8 cellular contexts compared by ENCODE assay signal in genomic region chr1:149229810-149230209, GRCh38.
A peak's percentile ranks its signal among the peaks of the same experiment; 100 is the strongest.
DNase-seq lines count a peak whose midpoint lies in the region; ATAC-seq and TF ChIP-seq lines count a peak whose summit lies in the region.
"Not testable (repeated sequence)": the region's sequence is repeated elsewhere in the genome, so short reads cannot be mapped to it uniquely, and the experiment has no call there.

No MANE protein-coding gene starts in this region.

- H3K9me3 Mint-ChIP-seq in activated naive CD4-positive, alpha-beta T cell treated with anti-CD3 and anti-CD28 coated beads for 36 hours, result not testable (repeated sequence)

- WGBS in upper lobe of left lung, 2 donors, result 63 to 69% methylated on average over 3 of the region's 5 CpGs

- H3K27ac ChIP-seq in RWPE2 (ENCODE audit: poor library complexity, severe bottlenecking), result not testable (repeated sequence)
- H3K27ac ChIP-seq in coronary artery, result peak overlapping the region; percentile 70 to 80
- H3K27ac ChIP-seq in upper lobe of left lung, result peak overlapping the region in 2 of 4 donors; percentile 55 to 61

- ATAC-seq in RWPE2 (ENCODE audit: low read depth) (peak; percentile 54), Right ventricle myocardium superior (ENCODE audit: poor library complexity) (peak; percentile 82), left lobe of liver (peak; percentile 43), omental fat pad (ENCODE audit: low FRiP score) (peak; percentile 61), upper lobe of left lung (ENCODE audit: low FRiP score in 2 of 2) (peak; percentile 75 to 83)

- not testable (repeated sequence) for H3K27me3 ChIP-seq in RWPE2 (ENCODE audit: insufficient read depth, poor library complexity, severe bottlenecking); skeletal muscle satellite cell (ENCODE audit: control insufficient read depth, insufficient read depth, low read length); upper lobe of left lung

- H3K9me3 ChIP-seq in RWPE2 (ENCODE audit: severe bottlenecking); skeletal muscle satellite cell (replicated peaks; ENCODE audit: low read length); upper lobe of left lung: not testable (repeated sequence)

- TF ChIP-seq CTCF in RWPE2 (IDR thresholded peaks at IDR 0.05; ENCODE audit: poor library complexity, severe bottlenecking); coronary artery (IDR thresholded peaks at IDR 0.05); omental fat pad (IDR thresholded peaks at IDR 0.05); upper lobe of left lung (IDR thresholded peaks at IDR 0.05): not testable (repeated sequence)

- not testable (repeated sequence) for H3K4me1 ChIP-seq in RWPE2 (ENCODE audit: insufficient read depth, poor library complexity, severe bottlenecking); skeletal muscle satellite cell (ENCODE audit: control insufficient read depth, insufficient read depth, low read length); upper lobe of left lung

- not testable (repeated sequence) for H3K36me3 Mint-ChIP-seq in activated naive CD4-positive, alpha-beta T cell treated with anti-CD3 and anti-CD28 coated beads for 36 hours (ENCODE audit: low read depth)

- not testable (repeated sequence) for H3K4me3 Mint-ChIP-seq in activated naive CD4-positive, alpha-beta T cell treated with anti-CD3 and anti-CD28 coated beads for 36 hours

- not testable (repeated sequence) for H3K36me3 ChIP-seq in RWPE2 (ENCODE audit: low read depth); skeletal muscle satellite cell (ENCODE audit: insufficient read depth, low read length); upper lobe of left lung

- H3K27ac Mint-ChIP-seq in activated naive CD4-positive, alpha-beta T cell treated with anti-CD3 and anti-CD28 coated beads for 36 hours, result not testable (repeated sequence)

- peak overlapping the region; percentile 69 for H3K9ac ChIP-seq in skeletal muscle satellite cell (ENCODE audit: low read depth, low read length)

- H3K27me3 Mint-ChIP-seq in activated naive CD4-positive, alpha-beta T cell treated with anti-CD3 and anti-CD28 coated beads for 36 hours (ENCODE audit: low read depth), result not testable (repeated sequence)

- not testable (repeated sequence) for H3K4me3 ChIP-seq in RWPE2 (ENCODE audit: severe bottlenecking); coronary artery; skeletal muscle satellite cell (ENCODE audit: low read length); upper lobe of left lung

- peak overlapping the region; percentile 58 for H3K4me2 ChIP-seq in skeletal muscle satellite cell (ENCODE audit: low read length)

- CTCF ChIA-PET in activated naive CD4-positive, alpha-beta T cell treated with anti-CD3 and anti-CD28 coated beads for 36 hours (lab: Charles Lee), result not testable (repeated sequence)

- DNase-seq in RWPE2 (ENCODE audit: low spot score); coronary artery (ENCODE audit: low spot score); left lobe of liver (ENCODE audit: low spot score); omental fat pad (ENCODE audit: low spot score): not testable (repeated sequence)
- DNase-seq in activated naive CD4-positive, alpha-beta T cell treated with anti-CD3 and anti-CD28 coated beads for 36 hours, result peak; percentile 5
- DNase-seq in Right ventricle myocardium superior (peak; percentile 17), upper lobe of left lung (peak in 1 of 2 donors; percentile 59)

- intact Hi-C loops in activated naive CD4-positive, alpha-beta T cell treated with anti-CD3 and anti-CD28 coated beads for 36 hours (cut with micrococcal nuclease); Right ventricle myocardium superior (cut with DNase I): not testable (repeated sequence)

- not testable (repeated sequence) for H3K4me1 Mint-ChIP-seq in activated naive CD4-positive, alpha-beta T cell treated with anti-CD3 and anti-CD28 coated beads for 36 hours (ENCODE audit: low read depth)

- not testable (repeated sequence) for TF ChIP-seq EP300 in upper lobe of left lung (IDR thresholded peaks at IDR 0.05)

- not testable (repeated sequence) for TF ChIP-seq POLR2A in upper lobe of left lung (IDR thresholded peaks at IDR 0.05)
